ENCODE assay signal across 14 cellular contexts in the genomic region with DNA sequence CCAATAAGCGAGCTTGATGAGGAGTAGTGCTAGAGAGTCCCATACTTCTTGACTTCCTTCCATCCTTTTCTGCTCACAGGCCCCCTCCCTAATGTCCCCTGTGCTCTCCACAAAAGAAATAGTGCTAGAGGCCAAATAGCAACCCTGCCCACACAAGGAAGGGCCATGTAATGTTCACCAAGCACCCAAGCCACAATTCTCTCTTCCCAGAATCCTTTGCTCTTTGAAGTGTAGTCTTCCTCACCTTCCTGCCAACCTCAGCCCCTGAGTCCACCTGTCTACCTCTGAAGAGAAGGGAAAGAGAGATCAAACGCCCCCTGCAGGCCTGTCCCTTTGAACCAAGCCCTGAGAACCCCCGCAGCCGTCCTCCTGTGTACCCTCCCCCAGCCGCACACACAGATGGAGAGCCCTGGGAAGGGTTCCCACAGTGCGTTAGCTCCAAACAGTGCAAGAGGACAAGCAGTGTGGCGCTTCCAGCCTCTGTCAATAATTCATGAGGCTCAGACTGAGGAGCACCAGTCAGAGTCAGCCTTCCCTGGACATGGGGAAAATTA. TPM values are rescaled to one million over a fixed set of nuclear protein-coding genes. Genes with fewer than 3 reads are reported as not detected.
DNase-seq lines count a peak whose midpoint lies in the region; ATAC-seq and TF ChIP-seq lines count a peak whose summit lies in the region.
"Had no signal": no experiment of that assay in that cellular context is flagged by ENCODE, and none has a peak within 500 bp of the region (broad histone marks: within the 10 kb centered on the region; RNA-seq: fewer than 3 reads in every experiment).

No MANE protein-coding gene starts in this region.

- H3K9me3 ChIP-seq in psoas muscle (no peaks in the 10 kb centered on the region), tibial artery (peaks cover 0 to 3% (median 0%) of the 10 kb centered on the region in 3 donors)

- in situ Hi-C loops in KBM-7 (cut with MboI; ENCODE audit: low pct_unique_long_range_greater_than_20kb, low sequenced_read_pairs) = no loop called here

- WGBS in psoas muscle, 3 donors = 65 to 74% (median 69%) methylated on average over 7 of the region's 7 CpGs

- H3K4me3 ChIP-seq in psoas muscle (peak overlapping the region; percentile 90), tibial artery (no peak overlapping the region)

- H3K27me3 ChIP-seq in psoas muscle (ENCODE audit: insufficient read depth in 3 of 3, low read length in 2 of 3) (no peaks in the 10 kb centered on the region), tibial artery (no peaks in the 10 kb centered on the region)

- H3K4me1 ChIP-seq in psoas muscle = peaks cover 15% of the 10 kb centered on the region
- peaks cover 0 to 31% (median 18%) of the 10 kb centered on the region in 4 donors for H3K4me1 ChIP-seq in tibial artery

- H3K27ac ChIP-seq in psoas muscle (no peak overlapping the region), tibial artery (no peak overlapping the region)

- ATAC-seq in psoas muscle (peak in 1 of 4 donors; percentile 6), GM21723 (IDR thresholded peaks at IDR 0.05; ENCODE audit: unreplicated experiment) (no peak)
- ATAC-seq: effector memory CD8-positive, alpha-beta T cell had no signal

- no peak for TF ChIP-seq CTCF in psoas muscle (IDR thresholded peaks at IDR 0.05)
- TF ChIP-seq CTCF in tibial artery (IDR thresholded peaks at IDR 0.05) = no peak

- peak; percentile 11 for DNase-seq in activated CD4-positive, alpha-beta T cell treated with anti-CD3 and anti-CD28 coated beads for 48 hours
- DNase-seq in activated CD4-positive, alpha-beta T cell treated with anti-CD3 and anti-CD28 coated beads, Interleukin-2, amount 50 U/mL, for 4 hours = no peak
- peak; percentile 6 for DNase-seq in KBM-7
- DNase-seq in globus pallidus (ENCODE audit: low spot score) = peak; percentile 43
- DNase-seq in psoas muscle = no peak
- no peak for DNase-seq in NCI-H1694 treated with DMSO at 0.1 percent for 48 hours (lab: John Stamatoyannopoulos, UW)
- DNase-seq in tibial artery = no peak
- DNase-seq: activated CD4-positive, alpha-beta T cell treated with anti-CD3 and anti-CD28 coated beads, Interleukin-2, amount 50 U/mL, for 48 hours; effector memory CD8-positive, alpha-beta T cell; HCEC 1CT; KG1; NCI-H510A treated with DMSO at 0.1 percent for 48 hours; stimulated activated naive CD4-positive, alpha-beta T cell treated with Interleukin-2 at 50 U/mL for 16 hours had no signal

- intact Hi-C loops in psoas muscle (cut with DNase I) = no loop called here
- intact Hi-C loops in tibial artery (cut with DNase I; ENCODE audit: low total_unique reads) = no loop called here

- H3K36me3 ChIP-seq in psoas muscle (ENCODE audit: insufficient read depth in 1 of 2, low read depth in 1 of 2) = peaks cover 0 to 11% of the 10 kb centered on the region in 2 donors
- H3K36me3 ChIP-seq in tibial artery = peaks cover 0 to 6% (median 0%) of the 10 kb centered on the region in 3 donors

RNA-seq across cellular contexts. Expression of a gene that starts 1.9 kb away (rescaled TPM):
- total RNA-seq in psoas muscle = 10 to 100 TPM; 24.6 to 57.3 (median 39.5) TPM
- 10 to 100 TPM; 18.9 to 76.7 (median 39.0) TPM for polyA plus RNA-seq in psoas muscle

RNA-seq across cellular contexts. Expression of a gene that starts 37.1 kb away (rescaled TPM):
- 10 to 100 TPM; 25.9 to 43.4 (median 31.9) TPM for total RNA-seq in psoas muscle
- polyA plus RNA-seq in psoas muscle = 10 to 100 TPM; 19.4 to 62.0 (median 30.8) TPM

Comparison
In these comparisons a context has a peak if more than half of its experiments do, and no peak if none do; other contexts are left out.
1. DNase-seq: peak in activated CD4-positive, alpha-beta T cell treated with anti-CD3 and anti-CD28 coated beads for 48 hours (single experiment), KBM-7 (single experiment) and globus pallidus (single experiment); none in activated CD4-positive, alpha-beta T cell treated with anti-CD3 and anti-CD28 coated beads, Interleukin-2, amount 50 U/mL, for 4 hours (0 of 2), psoas muscle (0 of 2), NCI-H1694 treated with DMSO at 0.1 percent for 48 hours (single experiment) and tibial artery (0 of 2).